ENCODE assay signal across 12 cellular contexts in genomic region chr7:151537818-151538561, GRCh38. TPM values are rescaled to one million over a fixed set of nuclear protein-coding genes. Genes with fewer than 3 reads are reported as not detected.
DNase-seq lines count a peak whose midpoint lies in the region; ATAC-seq, FAIRE-seq and TF ChIP-seq lines count a peak whose summit lies in the region.
"Had no signal": no experiment of that assay in that cellular context is flagged by ENCODE, and none has a peak within 500 bp of the region (broad histone marks: within the 10 kb centered on the region; RNA-seq: fewer than 3 reads in every experiment).

No MANE protein-coding gene starts in this region.

- BruUV-seq in Panc1 (replicated peaks; lab: Mats Ljungman, UMichigan): no TSS peak

- H3K9me3 ChIP-seq in Panc1 (ENCODE audit: control insufficient read depth, insufficient read depth, low read depth, low read length): no peaks in the 10 kb centered on the region
- no peaks in the 10 kb centered on the region for H3K9me3 ChIP-seq in gastrocnemius medialis

- no peak for TF ChIP-seq CTCF in Panc1 (IDR thresholded peaks at IDR 0.05)
- TF ChIP-seq CTCF in bronchial epithelial cell (IDR thresholded peaks at IDR 0.05; ENCODE audit: insufficient read depth, low read length, severe bottlenecking): no peak
- TF ChIP-seq CTCF in gastrocnemius medialis (IDR thresholded peaks at IDR 0.05 in 4 of 5, conservative IDR thresholded peaks at IDR 0.05 in 1 of 5): no peak
- no peak for TF ChIP-seq CTCF in GM10266 (IDR thresholded peaks at IDR 0.05; ENCODE audit: control insufficient read depth, insufficient read depth, low read depth, missing control alignments)

- no peak for TF ChIP-seq POLR2A in gastrocnemius medialis (IDR thresholded peaks at IDR 0.05)

- peak; percentile 13 for FAIRE-seq in bronchial epithelial cell (lab: Jason Lieb, UNC)
- FAIRE-seq: endothelial cell of umbilical vein had no signal

- intact Hi-C loops in Panc1 (cut with micrococcal nuclease; ENCODE audit: unreplicated experiment) (no loop called here), left colon (cut with DNase I, micrococcal nuclease) (no loop called here), gastrocnemius medialis (cut with DNase I; ENCODE audit: low total_unique reads) (no loop called here)

- no peaks in the 10 kb centered on the region for H3K36me3 ChIP-seq in Panc1 (ENCODE audit: control insufficient read depth, insufficient read depth, low read length)
- H3K36me3 ChIP-seq in bronchial epithelial cell (ENCODE audit: control insufficient read depth, insufficient read depth, low read length): no peaks in the 10 kb centered on the region
- H3K36me3 ChIP-seq in gastrocnemius medialis: no peaks in the 10 kb centered on the region

- no peak for DNase-seq in Panc1 (ENCODE audit: low read depth, low spot score)
- DNase-seq in bronchial epithelial cell (ENCODE audit: low read depth): no peak
- DNase-seq in left colon: no peak
- DNase-seq in gastrocnemius medialis: no peak
- DNase-seq in NCI-H146 (lab: John Stamatoyannopoulos, UW): no peak
- no peak for DNase-seq in GM10266 (ENCODE audit: extremely low spot score)
- DNase-seq: activated CD4-positive, alpha-beta T cell treated with anti-CD3 and anti-CD28 coated beads, Interleukin-2, amount 50 U/mL, for 48 hours; HFFc6; islet precursor cell had no signal

- in situ Hi-C loops in Panc1 (cut with HindIII; ENCODE audit: low pct_unique_long_range_greater_than_20kb, low sequenced_read_pairs) (no loop called here), gastrocnemius medialis (cut with MboI; ENCODE audit: low sequenced_read_pairs in 4 of 4) (no loop called here)

- no peak overlapping the region for H3K4me3 ChIP-seq in Panc1 (ENCODE audit: low read depth in 2 of 2, low read length in 2 of 2)
- no peak overlapping the region for H3K4me3 ChIP-seq in bronchial epithelial cell (ENCODE audit: low read depth, low read length)
- no peak overlapping the region for H3K4me3 ChIP-seq in gastrocnemius medialis

- CTCF ChIA-PET in Panc1 (lab: Charles Lee): no interaction called here

- POLR2A ChIA-PET in Panc1 (lab: Charles Lee): interaction anchor here (1.4 kb wide), 1 partner anchor 18 kb away, joined by 4 read pairs; the partner anchor contains the start of gene RHEB

- H3K27ac ChIP-seq in Panc1 (ENCODE audit: low read length): peak overlapping the region; percentile 19; the same call in 1 of the 2 replicates
- peak overlapping the region in 1 of 4 donors; percentile 18 for H3K27ac ChIP-seq in gastrocnemius medialis

- ATAC-seq in Panc1 (peak; percentile 67; the same call in 1 of the 2 replicates), left colon (peak; percentile 29), gastrocnemius medialis (peak; percentile 69 to 74), GM21737 (IDR thresholded peaks at IDR 0.05; ENCODE audit: unreplicated experiment) (no peak), HG03097 (IDR thresholded peaks at IDR 0.05; ENCODE audit: low FRiP score, unreplicated experiment) (no peak)

- peaks cover 14% of the 10 kb centered on the region; the same call in 1 of the 2 replicates for H3K4me1 ChIP-seq in Panc1 (ENCODE audit: control insufficient read depth, insufficient read depth, low read length)
- H3K4me1 ChIP-seq in gastrocnemius medialis: peaks cover 17 to 25% of the 10 kb centered on the region in 2 donors

- no peaks in the 10 kb centered on the region for H3K27me3 ChIP-seq in Panc1 (ENCODE audit: control insufficient read depth, insufficient read depth, low read length)
- no peaks in the 10 kb centered on the region for H3K27me3 ChIP-seq in bronchial epithelial cell (ENCODE audit: control insufficient read depth, insufficient read depth, low read length)
- no peaks in the 10 kb centered on the region for H3K27me3 ChIP-seq in gastrocnemius medialis

RNA-seq across cellular contexts. Expression of gene RHEB, which starts 18.3 kb away (rescaled TPM):
- total RNA-seq in Panc1 (2021; ENCODE audit: unreplicated experiment) (259 TPM), bronchial epithelial cell (68.0 and 68.7 TPM in 2 replicates), left colon (10 to 100 TPM; 53.4 to 69.7 TPM), gastrocnemius medialis (100 to 1,000 TPM in 3 of 4 donors, 10 to 100 TPM in 1; 93.2 to 159 (median 124) TPM)
- polyA plus RNA-seq in Panc1 (2012; ENCODE audit: insufficient read length): 147 TPM

Comparison
In these comparisons a context has a peak if more than half of its experiments do, and no peak if none do; other contexts are left out.
1. ATAC-seq: peak in Panc1 (single experiment), left colon (single experiment) and gastrocnemius medialis (2 of 2); none in GM21737 (single experiment) and HG03097 (single experiment).